ENCODE assay signal across 18 cellular contexts in the genomic region with DNA sequence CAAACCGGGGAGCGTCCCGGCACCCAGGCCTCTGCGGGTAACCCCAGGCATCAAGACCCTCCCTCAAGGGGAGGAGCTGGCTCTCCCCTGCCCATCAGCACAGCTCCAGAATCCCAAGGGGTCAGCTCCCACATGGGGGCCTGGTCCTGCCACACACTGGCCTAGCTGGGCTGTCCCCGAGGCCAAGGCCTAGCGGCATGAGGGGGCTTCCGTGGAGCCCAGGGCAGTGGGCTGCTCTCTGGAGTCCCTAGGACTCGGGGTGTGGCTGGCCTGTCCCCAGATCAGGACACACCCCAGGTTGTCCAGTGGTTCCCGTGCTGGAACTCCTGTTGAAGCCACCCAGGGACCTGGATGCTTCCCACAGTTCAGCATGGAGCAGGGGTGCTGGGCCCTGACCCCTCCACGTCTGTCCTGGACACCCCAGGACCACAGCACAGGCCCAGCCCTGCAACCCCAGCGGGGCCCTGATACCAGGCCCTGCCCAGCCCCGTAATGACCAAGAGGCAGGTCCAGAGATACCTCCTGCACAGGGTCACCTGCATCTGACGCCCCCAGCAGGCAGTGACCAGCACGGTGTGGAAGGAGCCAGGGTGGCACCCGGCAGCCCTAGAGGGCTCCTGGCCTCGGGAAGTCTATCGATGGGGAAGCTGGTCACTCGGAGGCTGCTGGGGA. TPM values are rescaled to one million over a fixed set of nuclear protein-coding genes. Genes with fewer than 3 reads are reported as not detected.
DNase-seq lines count a peak whose midpoint lies in the region; ATAC-seq, FAIRE-seq and TF ChIP-seq lines count a peak whose summit lies in the region.
"Had no signal": no experiment of that assay in that cellular context is flagged by ENCODE, and none has a peak within 500 bp of the region (broad histone marks: within the 10 kb centered on the region; RNA-seq: fewer than 3 reads in every experiment).

No MANE protein-coding gene starts in this region.

- no peak overlapping the region for H3K4me2 ChIP-seq in HepG2 (ENCODE audit: low read depth, low read length)
- H3K4me2 ChIP-seq in mammary epithelial cell (ENCODE audit: insufficient read depth, low read depth, low read length): no peak overlapping the region

- dilution Hi-C loops in mammary epithelial cell (cut with HindIII; ENCODE audit: low sequenced_read_pairs): no loop called here

- WGBS in HepG2 (ENCODE audit: low lambda C conversion rate): 89% methylated on average over 6 of the region's 18 CpGs
- WGBS in right lobe of liver (ENCODE audit: insufficient coverage, low coverage, low lambda C conversion rate, missing lambda C conversion rate): 73% methylated on average over 5 of the region's 18 CpGs
- WGBS in mammary epithelial cell (ENCODE audit: low coverage, missing lambda C conversion rate): 89% methylated on average over 12 of the region's 18 CpGs

- no peak for TF ChIP-seq CTCF in HepG2 (CRISPR knock-in tag; IDR thresholded peaks at IDR 0.05)
- TF ChIP-seq CTCF in right lobe of liver (IDR thresholded peaks at IDR 0.05): no peak
- TF ChIP-seq CTCF in chondrocyte (IDR thresholded peaks at IDR 0.05): no peak
- no peak for TF ChIP-seq CTCF in upper lobe of right lung (IDR thresholded peaks at IDR 0.05)
- no peak for TF ChIP-seq CTCF in mammary epithelial cell (conservative IDR thresholded peaks at IDR 0.05 in 1 of 2, IDR thresholded peaks at IDR 0.05 in 1 of 2; ENCODE audit: extremely low read depth in 1 of 2, insufficient read depth in 1 of 2, low read depth in 1 of 2, low read length in 2 of 2)
- no peak for TF ChIP-seq CTCF in WTC11 (IDR thresholded peaks at IDR 0.05)
- TF ChIP-seq CTCF in type B pancreatic cell (conservative IDR thresholded peaks at IDR 0.05): no peak

- ATAC-seq in HepG2 (no peak), right lobe of liver (no peak), left lobe of liver (no peak), upper lobe of right lung (no peak), WTC11 (no peak)
- ATAC-seq: GM12878 had no signal

- no peaks in the 10 kb centered on the region for H3K9me3 ChIP-seq in HepG2 (ENCODE audit: low read length)
- H3K9me3 ChIP-seq in right lobe of liver: no peaks in the 10 kb centered on the region
- no peaks in the 10 kb centered on the region for H3K9me3 ChIP-seq in upper lobe of right lung
- no peaks in the 10 kb centered on the region for H3K9me3 ChIP-seq in mammary epithelial cell (replicated peaks; ENCODE audit: insufficient read depth, low read length)

- no peak overlapping the region for H3K27ac ChIP-seq in HepG2 (ENCODE audit: extremely low read length, insufficient read depth, low read length)
- H3K27ac ChIP-seq in right lobe of liver: no peak overlapping the region
- H3K27ac ChIP-seq in upper lobe of right lung: no peak overlapping the region
- H3K27ac ChIP-seq in mammary epithelial cell (ENCODE audit: insufficient read depth, low read depth, low read length): no peak overlapping the region
- H3K27ac ChIP-seq: GM23248 had no signal

- DNase-seq in HepG2 (ENCODE audit: low spot score): no peak
- DNase-seq in right lobe of liver: no peak
- DNase-seq in chondrocyte (ENCODE audit: low spot score): peak; percentile 88
- peak; percentile 42 for DNase-seq in left lobe of liver (ENCODE audit: low spot score)
- DNase-seq in upper lobe of right lung: peak; percentile 65
- no peak for DNase-seq in mammary epithelial cell
- DNase-seq in WTC11 (ENCODE audit: low spot score): no peak
- no peak for DNase-seq in type B pancreatic cell (ENCODE audit: extremely low spot score, unreplicated experiment)
- DNase-seq: C1 segment of cervical spinal cord, DMS79, GM23248 had no signal

- no peak overlapping the region for H3K4me3 Mint-ChIP-seq in chondrocyte (ENCODE audit: unreplicated experiment)
- no peak overlapping the region for H3K4me3 Mint-ChIP-seq in WTC11
- H3K4me3 Mint-ChIP-seq in type B pancreatic cell: no peak overlapping the region
- H3K4me3 Mint-ChIP-seq: B cell; CD4-positive, alpha-beta memory T cell had no signal

- no peak overlapping the region for H3K27ac Mint-ChIP-seq in chondrocyte (ENCODE audit: unreplicated experiment)
- H3K27ac Mint-ChIP-seq in WTC11: no peak overlapping the region
- no peak overlapping the region for H3K27ac Mint-ChIP-seq in type B pancreatic cell
- H3K27ac Mint-ChIP-seq: B cell; CD4-positive, alpha-beta memory T cell had no signal

- FAIRE-seq in HepG2 (lab: Jason Lieb, UNC): no peak
- FAIRE-seq: A204.1, GM12878, GM18507, H54 had no signal

- intact Hi-C loops in HepG2 (cut with micrococcal nuclease; ENCODE audit: unreplicated experiment): no loop called here
- intact Hi-C loops in right lobe of liver (cut with DNase I): loop anchor here in 1 of 2 donors (10.0 kb wide), 1 partner anchor 125 kb away; no protein-coding TSS in a partner anchor
- intact Hi-C loops in upper lobe of right lung (cut with DNase I): no loop called here
- intact Hi-C loops in mammary epithelial cell (cut with micrococcal nuclease): no loop called here

- CTCF ChIA-PET in HepG2 (lab: Yijun Ruan, JAX; ENCODE audit: low intra/inter-chr PET ratio, low total read pairs) (no interaction called here), mammary epithelial cell (lab: Charles Lee; ENCODE audit: low non-redundant PET) (no interaction called here), WTC11 (lab: Charles Lee) (no interaction called here)

- H3K4me1 Mint-ChIP-seq in chondrocyte (ENCODE audit: low read depth) (peaks cover 2% of the 10 kb centered on the region), WTC11 (no peaks in the 10 kb centered on the region), type B pancreatic cell (ENCODE audit: unreplicated experiment) (no peaks in the 10 kb centered on the region)

- H3K4me3 ChIP-seq in HepG2 (replicated peaks in 1 of 3; ENCODE audit: insufficient read depth in 1 of 3, low read depth in 2 of 3, low read length in 3 of 3) (no peak overlapping the region), right lobe of liver (no peak overlapping the region), upper lobe of right lung (no peak overlapping the region), mammary epithelial cell (replicated peaks in 1 of 3; ENCODE audit: insufficient read depth in 1 of 3, low read depth in 2 of 3, low read length in 3 of 3) (no peak overlapping the region)
- H3K4me3 ChIP-seq: GM12878, GM23248 had no signal

- H3K79me2 ChIP-seq in HepG2 (ENCODE audit: insufficient read depth, low read length) (peaks cover 4% of the 10 kb centered on the region), mammary epithelial cell (ENCODE audit: insufficient read depth, low read length) (peaks cover 36% of the 10 kb centered on the region)

- no peaks in the 10 kb centered on the region for H3K36me3 Mint-ChIP-seq in chondrocyte (ENCODE audit: low read depth)
- H3K36me3 Mint-ChIP-seq in WTC11: peaks cover 5% of the 10 kb centered on the region; the same call in 1 of the 2 replicates
- H3K36me3 Mint-ChIP-seq in type B pancreatic cell: no peaks in the 10 kb centered on the region

- TF ChIP-seq EP300 in HepG2 (IDR thresholded peaks at IDR 0.05; ENCODE audit: low read depth in 2 of 2, low read length in 2 of 2) (no peak), HepG2 (CRISPR knock-in tag; IDR thresholded peaks at IDR 0.05; ENCODE audit: borderline replicate concordance) (no peak)

- no peaks in the 10 kb centered on the region for H3K9me3 Mint-ChIP-seq in chondrocyte (ENCODE audit: low read depth)
- no peaks in the 10 kb centered on the region for H3K9me3 Mint-ChIP-seq in WTC11
- no peaks in the 10 kb centered on the region for H3K9me3 Mint-ChIP-seq in type B pancreatic cell
- H3K9me3 Mint-ChIP-seq: CD4-positive, alpha-beta memory T cell had no signal

- H2AFZ ChIP-seq in HepG2 (ENCODE audit: low read length) (no peak overlapping the region), mammary epithelial cell (ENCODE audit: low read depth, low read length) (no peak overlapping the region)
- H2AFZ ChIP-seq: GM23248 had no signal

- no peak for TF ChIP-seq POLR2A in HepG2 (IDR thresholded peaks at IDR 0.05; ENCODE audit: insufficient read depth in 1 of 2, low read depth in 2 of 2, low read length in 2 of 2)
- TF ChIP-seq POLR2A in right lobe of liver (IDR thresholded peaks at IDR 0.05): no peak

- in situ Hi-C loops in HepG2 (cut with HindIII; ENCODE audit: extremely low pct_ligation_motif_present, low pct_unique_long_range_greater_than_20kb): no loop called here
- in situ Hi-C loops in mammary epithelial cell (cut with MboI; ENCODE audit: low sequenced_read_pairs in 2 of 2): no loop called here

- H3K27me3 Mint-ChIP-seq in chondrocyte (ENCODE audit: low read depth) (no peaks in the 10 kb centered on the region), WTC11 (ENCODE audit: low read depth) (peaks cover 3% of the 10 kb centered on the region; the same call in 1 of the 2 replicates), type B pancreatic cell (no peaks in the 10 kb centered on the region)
- H3K27me3 Mint-ChIP-seq: B cell; CD4-positive, alpha-beta memory T cell had no signal

- H3K27me3 ChIP-seq in HepG2 (ENCODE audit: control insufficient read depth in 1 of 2, insufficient read depth in 2 of 2, low read length in 2 of 2) (0 out of 5 replicates have a peak, but pooled peaks cover 0 to 1% of the 10 kb centered on the region in 2 experiments), right lobe of liver (no peaks in the 10 kb centered on the region), upper lobe of right lung (no peaks in the 10 kb centered on the region), mammary epithelial cell (ENCODE audit: insufficient read depth, low read length) (no peaks in the 10 kb centered on the region)

- no peak overlapping the region for H3K9ac ChIP-seq in HepG2 (ENCODE audit: insufficient read depth, low read depth, low read length)
- no peak overlapping the region for H3K9ac ChIP-seq in mammary epithelial cell (ENCODE audit: insufficient read depth, low read length)
- H3K9ac ChIP-seq: GM23248 had no signal

- TF ChIP-seq RAD21 in HepG2 (CRISPR knock-in tag; IDR thresholded peaks at IDR 0.05): no peak

- no peaks in the 10 kb centered on the region; the same call in 1 of the 2 replicates for H4K20me1 ChIP-seq in HepG2 (ENCODE audit: insufficient read depth, low read length)
- H4K20me1 ChIP-seq in mammary epithelial cell (ENCODE audit: insufficient read depth, low read length): peaks cover 5% of the 10 kb centered on the region

- POLR2A ChIA-PET in HepG2 (lab: Yijun Ruan, JAX) (no interaction called here), WTC11 (lab: Charles Lee) (no interaction called here)

- BruUV-seq in HepG2 (replicated peaks; lab: Mats Ljungman, UMichigan) (no TSS peak), mammary epithelial cell (replicated peaks; lab: Mats Ljungman, UMichigan) (no TSS peak)

- peaks cover 19% of the 10 kb centered on the region for H3K4me1 ChIP-seq in HepG2 (ENCODE audit: insufficient read depth, low read length)
- H3K4me1 ChIP-seq in right lobe of liver: peaks cover 0 to 6% (median 0%) of the 10 kb centered on the region in 4 donors
- H3K4me1 ChIP-seq in upper lobe of right lung: peaks cover 12% of the 10 kb centered on the region
- peaks cover 21% of the 10 kb centered on the region for H3K4me1 ChIP-seq in mammary epithelial cell (ENCODE audit: insufficient read depth, low read length)

- peaks cover 10 to 19% of the 10 kb centered on the region in 2 experiments; a peak in 4 of 5 replicates for H3K36me3 ChIP-seq in HepG2 (replicated peaks in 1 of 2; ENCODE audit: control insufficient read depth in 1 of 2, insufficient read depth in 2 of 2, low read length in 2 of 2)
- peaks cover 0 to 9% (median 0%) of the 10 kb centered on the region in 4 donors for H3K36me3 ChIP-seq in right lobe of liver
- peaks cover 27% of the 10 kb centered on the region for H3K36me3 ChIP-seq in upper lobe of right lung
- peaks cover 17% of the 10 kb centered on the region for H3K36me3 ChIP-seq in mammary epithelial cell (ENCODE audit: insufficient read depth, low read length)

RNA-seq across cellular contexts. Expression of a gene that starts 5.5 kb away (rescaled TPM):
- total RNA-seq in HepG2 (2016; rRNA removed; fragmentation: Illumina TruSeq; extraction: Trizol) (47.5 and 50.0 TPM in 2 replicates), right lobe of liver (10 to 100 TPM in 5 of 6 experiments, 1 to 10 TPM in 1; 7.6 to 20.9 (median 14.8) TPM), chondrocyte (65.1 to 77.7 TPM (median 68.0 TPM) in 3 replicates), left lobe of liver (12.9 TPM), upper lobe of right lung (55.5 TPM), mammary epithelial cell (100 to 1,000 TPM in 1 of 2 donors, 10 to 100 TPM in 1; 36.5 to 194 TPM), WTC11 (2021) (42.9 to 62.4 TPM (median 48.3 TPM) in 3 replicates), type B pancreatic cell (ENCODE audit: low replicate concordance) (54.6 and 63.1 TPM in 2 replicates)
- total RNA-seq in HepG2 (2016; cell fraction: cytosol; rRNA removed; fragmentation: Illumina TruSeq; extraction: Trizol; ENCODE audit: low read depth): 97.1 and 126 TPM in 2 replicates
- total RNA-seq in HepG2 (2016; cell fraction: insoluble cytoplasmic fraction; rRNA removed; fragmentation: Illumina TruSeq; extraction: Trizol): 35.7 and 53.4 TPM in 2 replicates
- 106 and 128 TPM in 2 replicates for total RNA-seq in HepG2 (2016; cell fraction: membrane; rRNA removed; fragmentation: Illumina TruSeq; extraction: Trizol)
- total RNA-seq in HepG2 (2016; cell fraction: nucleus; rRNA removed; fragmentation: Illumina TruSeq; extraction: Trizol): 23.1 and 23.7 TPM in 2 replicates
- polyA plus RNA-seq in HepG2 (2011; rRNA removed) (32.9 TPM in 2 replicates), mammary epithelial cell (230 TPM)
- polyA plus RNA-seq in HepG2 (2011; cell fraction: cytosol; rRNA removed): 29.5 and 42.1 TPM in 2 replicates
- polyA plus RNA-seq in HepG2 (2011; cell fraction: nucleus; rRNA removed): 62.4 and 65.1 TPM in 2 replicates
- 15.4 and 32.7 TPM in 2 replicates for polyA plus RNA-seq in HepG2 (2012)
- 120 and 151 TPM in 2 replicates for polyA plus RNA-seq in HepG2 (2016; cell fraction: cytosol; fragmentation: Illumina TruSeq; extraction: Trizol; ENCODE audit: low read depth)
- polyA plus RNA-seq in HepG2 (2016; cell fraction: insoluble cytoplasmic fraction; fragmentation: Illumina TruSeq; extraction: Trizol; ENCODE audit: low read depth): 33.8 and 38.7 TPM in 2 replicates
- 96.2 and 121 TPM in 2 replicates for polyA plus RNA-seq in HepG2 (2016; cell fraction: membrane; fragmentation: Illumina TruSeq; extraction: Trizol; ENCODE audit: low read depth)
- 47.3 and 47.4 TPM in 2 replicates for polyA plus RNA-seq in HepG2 (2016; cell fraction: nucleus; fragmentation: Illumina TruSeq; extraction: Trizol; ENCODE audit: insufficient read depth, low read depth)
- polyA minus RNA-seq in HepG2 (2011; rRNA and poly(A)+ RNA removed; ENCODE audit: low replicate concordance): 29.8 and 71.6 TPM in 2 replicates
- polyA minus RNA-seq in HepG2 (2011; cell fraction: cytosol; rRNA and poly(A)+ RNA removed): 8.5 and 9.0 TPM in 2 replicates
- 5.8 and 11.4 TPM in 2 replicates for polyA minus RNA-seq in HepG2 (2011; cell fraction: nucleus; rRNA and poly(A)+ RNA removed)
- 165 TPM for polyA minus RNA-seq in mammary epithelial cell

RNA-seq across cellular contexts. Expression of a gene that starts 7.5 kb away (rescaled TPM):
- 0.08 and 0.11 TPM in 2 replicates for total RNA-seq in HepG2 (2016; rRNA removed; fragmentation: Illumina TruSeq; extraction: Trizol)
- 0.10 TPM in 1 of 2 replicates, not detected in the other for total RNA-seq in HepG2 (2016; cell fraction: cytosol; rRNA removed; fragmentation: Illumina TruSeq; extraction: Trizol; ENCODE audit: low read depth)
- 0.09 TPM in 2 replicates for total RNA-seq in HepG2 (2016; cell fraction: insoluble cytoplasmic fraction; rRNA removed; fragmentation: Illumina TruSeq; extraction: Trizol)
- 0.06 and 0.07 TPM in 2 replicates for total RNA-seq in HepG2 (2016; cell fraction: membrane; rRNA removed; fragmentation: Illumina TruSeq; extraction: Trizol)
- not detected in 2 replicates for total RNA-seq in HepG2 (2016; cell fraction: nucleus; rRNA removed; fragmentation: Illumina TruSeq; extraction: Trizol)
- 0.29 and 0.46 TPM in 2 replicates for polyA plus RNA-seq in HepG2 (2011; rRNA removed)
- polyA plus RNA-seq in HepG2 (2011; cell fraction: cytosol; rRNA removed): 0.21 and 0.22 TPM in 2 replicates
- polyA plus RNA-seq in HepG2 (2011; cell fraction: nucleus; rRNA removed): 3.4 and 3.8 TPM in 2 replicates
- polyA plus RNA-seq in HepG2 (2012): 0.34 and 0.59 TPM in 2 replicates
- polyA plus RNA-seq in HepG2 (2016; cell fraction: cytosol; fragmentation: Illumina TruSeq; extraction: Trizol; ENCODE audit: low read depth): 0.05 TPM in 1 of 2 replicates, not detected in the other
- polyA plus RNA-seq in HepG2 (2016; cell fraction: insoluble cytoplasmic fraction; fragmentation: Illumina TruSeq; extraction: Trizol; ENCODE audit: low read depth): 0.19 TPM in 1 of 2 replicates, not detected in the other
- 0.10 TPM in 1 of 2 replicates, not detected in the other for polyA plus RNA-seq in HepG2 (2016; cell fraction: membrane; fragmentation: Illumina TruSeq; extraction: Trizol; ENCODE audit: low read depth)
- 0.37 and 0.44 TPM in 2 replicates for polyA plus RNA-seq in HepG2 (2016; cell fraction: nucleus; fragmentation: Illumina TruSeq; extraction: Trizol; ENCODE audit: insufficient read depth, low read depth)
- polyA minus RNA-seq in HepG2 (2011; rRNA and poly(A)+ RNA removed; ENCODE audit: low replicate concordance): 0.20 and 0.56 TPM in 2 replicates
- polyA minus RNA-seq in HepG2 (2011; cell fraction: cytosol; rRNA and poly(A)+ RNA removed): 0.30 TPM in 1 of 2 replicates, not detected in the other
- polyA minus RNA-seq in HepG2 (2011; cell fraction: nucleus; rRNA and poly(A)+ RNA removed): 0.37 and 0.64 TPM in 2 replicates
- 1 to 10 TPM in 1 of 6 experiments, under 1 TPM in 4, not detected in 1; 0.12 to 1.1 (median 0.71) TPM for total RNA-seq in right lobe of liver
- 2.6 to 2.9 TPM (median 2.7 TPM) in 3 replicates for total RNA-seq in chondrocyte
- 0.93 TPM for total RNA-seq in left lobe of liver
- 3.2 TPM for total RNA-seq in upper lobe of right lung
- 1 to 10 TPM in 1 of 2 donors, under 1 TPM in 1; 0.50 to 1.2 TPM for total RNA-seq in mammary epithelial cell
- polyA plus RNA-seq in mammary epithelial cell: 0.35 TPM
- not detected for polyA minus RNA-seq in mammary epithelial cell
- 2.3 to 3.4 TPM (median 2.5 TPM) in 3 replicates for total RNA-seq in WTC11 (2021)
- 1.7 and 1.8 TPM in 2 replicates for total RNA-seq in type B pancreatic cell (ENCODE audit: low replicate concordance)
- total RNA-seq: HT1080 had no signal

RNA-seq across cellular contexts. Expression of a gene that starts 22.8 kb away (rescaled TPM):
- total RNA-seq in HepG2 (2016; rRNA removed; fragmentation: Illumina TruSeq; extraction: Trizol): 74.1 and 81.3 TPM in 2 replicates
- total RNA-seq in HepG2 (2016; cell fraction: cytosol; rRNA removed; fragmentation: Illumina TruSeq; extraction: Trizol; ENCODE audit: low read depth): 28.3 and 31.4 TPM in 2 replicates
- 73.0 and 77.2 TPM in 2 replicates for total RNA-seq in HepG2 (2016; cell fraction: insoluble cytoplasmic fraction; rRNA removed; fragmentation: Illumina TruSeq; extraction: Trizol)
- 30.6 and 37.6 TPM in 2 replicates for total RNA-seq in HepG2 (2016; cell fraction: membrane; rRNA removed; fragmentation: Illumina TruSeq; extraction: Trizol)
- total RNA-seq in HepG2 (2016; cell fraction: nucleus; rRNA removed; fragmentation: Illumina TruSeq; extraction: Trizol): 39.1 and 43.2 TPM in 2 replicates
- 36.0 and 51.4 TPM in 2 replicates for polyA plus RNA-seq in HepG2 (2011; rRNA removed)
- polyA plus RNA-seq in HepG2 (2011; cell fraction: cytosol; rRNA removed): 30.1 and 56.0 TPM in 2 replicates
- polyA plus RNA-seq in HepG2 (2011; cell fraction: nucleus; rRNA removed): 135 and 166 TPM in 2 replicates
- 42.4 and 61.5 TPM in 2 replicates for polyA plus RNA-seq in HepG2 (2012)
- polyA plus RNA-seq in HepG2 (2016; cell fraction: cytosol; fragmentation: Illumina TruSeq; extraction: Trizol; ENCODE audit: low read depth): 14.2 and 15.8 TPM in 2 replicates
- 62.8 and 84.3 TPM in 2 replicates for polyA plus RNA-seq in HepG2 (2016; cell fraction: insoluble cytoplasmic fraction; fragmentation: Illumina TruSeq; extraction: Trizol; ENCODE audit: low read depth)
- polyA plus RNA-seq in HepG2 (2016; cell fraction: membrane; fragmentation: Illumina TruSeq; extraction: Trizol; ENCODE audit: low read depth): 21.1 and 22.9 TPM in 2 replicates
- polyA plus RNA-seq in HepG2 (2016; cell fraction: nucleus; fragmentation: Illumina TruSeq; extraction: Trizol; ENCODE audit: insufficient read depth, low read depth): 61.8 and 67.0 TPM in 2 replicates
- polyA minus RNA-seq in HepG2 (2011; rRNA and poly(A)+ RNA removed; ENCODE audit: low replicate concordance): 72.2 and 124 TPM in 2 replicates
- polyA minus RNA-seq in HepG2 (2011; cell fraction: cytosol; rRNA and poly(A)+ RNA removed): 42.7 and 46.3 TPM in 2 replicates
- polyA minus RNA-seq in HepG2 (2011; cell fraction: nucleus; rRNA and poly(A)+ RNA removed): 49.1 and 49.3 TPM in 2 replicates
- 100 to 1,000 TPM in 2 of 6 experiments, 10 to 100 TPM in 4; 66.4 to 135 (median 76.2) TPM for total RNA-seq in right lobe of liver
- total RNA-seq in chondrocyte: 146 to 166 TPM (median 161 TPM) in 3 replicates
- 85.4 TPM for total RNA-seq in left lobe of liver
- total RNA-seq in upper lobe of right lung: 245 TPM
- 100 to 1,000 TPM; 187 to 206 TPM for total RNA-seq in mammary epithelial cell
- polyA plus RNA-seq in mammary epithelial cell: 122 TPM
- polyA minus RNA-seq in mammary epithelial cell: 104 TPM
- total RNA-seq in WTC11 (2021): 59.0 to 67.5 TPM (median 60.4 TPM) in 3 replicates
- total RNA-seq in type B pancreatic cell (ENCODE audit: low replicate concordance): 84.5 and 128 TPM in 2 replicates

RNA-seq across cellular contexts. Expression of a gene that starts 30.7 kb away (rescaled TPM):
- total RNA-seq in HepG2 (2016; rRNA removed; fragmentation: Illumina TruSeq; extraction: Trizol) (0.25 and 1.1 TPM in 2 replicates), right lobe of liver (10 to 100 TPM in 1 of 6 experiments, 1 to 10 TPM in 5; 4.7 to 14.7 (median 7.9) TPM), chondrocyte (3.8 to 6.1 TPM (median 5.5 TPM) in 3 replicates), left lobe of liver (13.4 TPM), upper lobe of right lung (5.9 TPM), mammary epithelial cell (1 to 10 TPM; 2.3 to 7.6 TPM), WTC11 (2021) (4.0 to 6.0 TPM (median 5.9 TPM) in 3 replicates), type B pancreatic cell (ENCODE audit: low replicate concordance) (6.7 and 7.2 TPM in 2 replicates)
- total RNA-seq in HepG2 (2016; cell fraction: cytosol; rRNA removed; fragmentation: Illumina TruSeq; extraction: Trizol; ENCODE audit: low read depth): 0.40 and 0.44 TPM in 2 replicates
- total RNA-seq in HepG2 (2016; cell fraction: insoluble cytoplasmic fraction; rRNA removed; fragmentation: Illumina TruSeq; extraction: Trizol): 0.45 and 1.1 TPM in 2 replicates
- 0.79 and 1.3 TPM in 2 replicates for total RNA-seq in HepG2 (2016; cell fraction: membrane; rRNA removed; fragmentation: Illumina TruSeq; extraction: Trizol)
- 1.3 and 1.7 TPM in 2 replicates for total RNA-seq in HepG2 (2016; cell fraction: nucleus; rRNA removed; fragmentation: Illumina TruSeq; extraction: Trizol)
- polyA plus RNA-seq in HepG2 (2011; rRNA removed) (3.1 and 3.6 TPM in 2 replicates), mammary epithelial cell (1.8 TPM)
- polyA plus RNA-seq in HepG2 (2011; cell fraction: cytosol; rRNA removed): 1.1 and 2.2 TPM in 2 replicates
- polyA plus RNA-seq in HepG2 (2011; cell fraction: nucleus; rRNA removed): 50.0 and 60.4 TPM in 2 replicates
- 1.3 and 1.4 TPM in 2 replicates for polyA plus RNA-seq in HepG2 (2012)
- 0.53 and 0.78 TPM in 2 replicates for polyA plus RNA-seq in HepG2 (2016; cell fraction: cytosol; fragmentation: Illumina TruSeq; extraction: Trizol; ENCODE audit: low read depth)
- 0.42 and 0.68 TPM in 2 replicates for polyA plus RNA-seq in HepG2 (2016; cell fraction: insoluble cytoplasmic fraction; fragmentation: Illumina TruSeq; extraction: Trizol; ENCODE audit: low read depth)
- polyA plus RNA-seq in HepG2 (2016; cell fraction: membrane; fragmentation: Illumina TruSeq; extraction: Trizol; ENCODE audit: low read depth): 0.96 and 1.2 TPM in 2 replicates
- 3.7 and 5.0 TPM in 2 replicates for polyA plus RNA-seq in HepG2 (2016; cell fraction: nucleus; fragmentation: Illumina TruSeq; extraction: Trizol; ENCODE audit: insufficient read depth, low read depth)
- polyA minus RNA-seq in HepG2 (2011; rRNA and poly(A)+ RNA removed; ENCODE audit: low replicate concordance): 0.51 and 0.96 TPM in 2 replicates
- 0.88 and 1.4 TPM in 2 replicates for polyA minus RNA-seq in HepG2 (2011; cell fraction: cytosol; rRNA and poly(A)+ RNA removed)
- polyA minus RNA-seq in HepG2 (2011; cell fraction: nucleus; rRNA and poly(A)+ RNA removed): 2.6 and 3.1 TPM in 2 replicates
- polyA minus RNA-seq in mammary epithelial cell: not detected

RNA-seq across cellular contexts. Expression of a gene that starts 30.9 kb away (rescaled TPM):
- 13.1 and 20.2 TPM in 2 replicates for total RNA-seq in HepG2 (2016; rRNA removed; fragmentation: Illumina TruSeq; extraction: Trizol)
- total RNA-seq in HepG2 (2016; cell fraction: cytosol; rRNA removed; fragmentation: Illumina TruSeq; extraction: Trizol; ENCODE audit: low read depth): 5.4 and 5.7 TPM in 2 replicates
- total RNA-seq in HepG2 (2016; cell fraction: insoluble cytoplasmic fraction; rRNA removed; fragmentation: Illumina TruSeq; extraction: Trizol): 13.3 and 19.7 TPM in 2 replicates
- 10.8 and 11.9 TPM in 2 replicates for total RNA-seq in HepG2 (2016; cell fraction: membrane; rRNA removed; fragmentation: Illumina TruSeq; extraction: Trizol)
- 16.7 and 17.2 TPM in 2 replicates for total RNA-seq in HepG2 (2016; cell fraction: nucleus; rRNA removed; fragmentation: Illumina TruSeq; extraction: Trizol)
- polyA plus RNA-seq in HepG2 (2011; rRNA removed): 28.6 and 36.4 TPM in 2 replicates
- 22.3 and 49.0 TPM in 2 replicates for polyA plus RNA-seq in HepG2 (2011; cell fraction: cytosol; rRNA removed)
- polyA plus RNA-seq in HepG2 (2011; cell fraction: nucleus; rRNA removed): 139 and 165 TPM in 2 replicates
- 8.9 and 12.6 TPM in 2 replicates for polyA plus RNA-seq in HepG2 (2012)
- polyA plus RNA-seq in HepG2 (2016; cell fraction: cytosol; fragmentation: Illumina TruSeq; extraction: Trizol; ENCODE audit: low read depth): 4.7 and 6.0 TPM in 2 replicates
- 12.3 and 15.9 TPM in 2 replicates for polyA plus RNA-seq in HepG2 (2016; cell fraction: insoluble cytoplasmic fraction; fragmentation: Illumina TruSeq; extraction: Trizol; ENCODE audit: low read depth)
- polyA plus RNA-seq in HepG2 (2016; cell fraction: membrane; fragmentation: Illumina TruSeq; extraction: Trizol; ENCODE audit: low read depth): 5.9 and 7.2 TPM in 2 replicates
- 32.6 and 40.7 TPM in 2 replicates for polyA plus RNA-seq in HepG2 (2016; cell fraction: nucleus; fragmentation: Illumina TruSeq; extraction: Trizol; ENCODE audit: insufficient read depth, low read depth)
- 6.7 and 39.4 TPM in 2 replicates for polyA minus RNA-seq in HepG2 (2011; rRNA and poly(A)+ RNA removed; ENCODE audit: low replicate concordance)
- 10.4 and 10.9 TPM in 2 replicates for polyA minus RNA-seq in HepG2 (2011; cell fraction: cytosol; rRNA and poly(A)+ RNA removed)
- polyA minus RNA-seq in HepG2 (2011; cell fraction: nucleus; rRNA and poly(A)+ RNA removed): 15.2 and 17.9 TPM in 2 replicates
- 10 to 100 TPM; 20.5 to 61.1 (median 39.5) TPM for total RNA-seq in right lobe of liver
- 20.0 to 31.3 TPM (median 28.7 TPM) in 3 replicates for total RNA-seq in chondrocyte
- total RNA-seq in left lobe of liver: 36.6 TPM
- total RNA-seq in upper lobe of right lung: 76.7 TPM
- 10 to 100 TPM; 33.3 to 36.1 TPM for total RNA-seq in mammary epithelial cell
- 35.2 TPM for polyA plus RNA-seq in mammary epithelial cell
- polyA minus RNA-seq in mammary epithelial cell: 4.6 TPM
- total RNA-seq in WTC11 (2021): 30.6 to 39.7 TPM (median 32.5 TPM) in 3 replicates
- total RNA-seq in type B pancreatic cell (ENCODE audit: low replicate concordance): 35.7 and 75.8 TPM in 2 replicates

Comparison
In these comparisons a context has a peak if more than half of its experiments do, and no peak if none do; other contexts are left out.
1. DNase-seq: peak in chondrocyte (single experiment), left lobe of liver (single experiment) and upper lobe of right lung (single experiment); none in HepG2 (single experiment), right lobe of liver (0 of 3), mammary epithelial cell (single experiment), WTC11 (single experiment) and type B pancreatic cell (single experiment).